11 cellular contexts compared by ENCODE assay signal in genomic region chrX:107935200-107935599, GRCh38. TPM values are rescaled to one million over a fixed set of nuclear protein-coding genes. Genes with fewer than 3 reads are reported as not detected.
DNase-seq lines count a peak whose midpoint lies in the region; ATAC-seq and TF ChIP-seq lines count a peak whose summit lies in the region.
"Had no signal": no experiment of that assay in that cellular context is flagged by ENCODE, and none has a peak within 500 bp of the region (broad histone marks: within the 10 kb centered on the region; RNA-seq: fewer than 3 reads in every experiment).

No MANE protein-coding gene starts in this region.

- H3K4me3 Mint-ChIP-seq in H9, result peak overlapping the region in 1 of 2 experiments; percentile 84; a peak in 2 of 5 replicates

- no peak overlapping the region for H2AFZ ChIP-seq in H9 (ENCODE audit: low read length)

- no CpG with 5 or more reads among the region's 7 CpGs for WGBS in H9 (ENCODE audit: extremely low coverage, insufficient read length, low lambda C conversion rate)

- no peak overlapping the region for H3K23ac ChIP-seq in H9 (ENCODE audit: insufficient read length, low read depth, low read length)

- H3T11ph ChIP-seq in H9 (ENCODE audit: low read length), result no peak overlapping the region

- no peak overlapping the region for H3K14ac ChIP-seq in H9 (ENCODE audit: insufficient read depth, low read length)

- no peak overlapping the region for H2BK12ac ChIP-seq in H9 (ENCODE audit: insufficient read length, low read depth, low read length)

- no peak overlapping the region for H3K56ac ChIP-seq in H9 (ENCODE audit: insufficient read length, low read depth, low read length)

- no peak overlapping the region for H4K91ac ChIP-seq in H9 (ENCODE audit: insufficient read length, low read depth, low read length)

- no peaks in the 10 kb centered on the region for H3K9me3 ChIP-seq in H9 (ENCODE audit: control insufficient read depth, low read depth, low read length)

- peak overlapping the region; percentile 66 for H3K4me2 ChIP-seq in H9 (ENCODE audit: insufficient read depth, insufficient read length, low read length)
- H3K4me2 ChIP-seq: KMS-11 had no signal

- no peaks in the 10 kb centered on the region for H3K27me3 ChIP-seq in H9 (ENCODE audit: insufficient read depth, low read length)

- H3K27ac Mint-ChIP-seq in H9, result no peak overlapping the region

- no peak overlapping the region for H4K5ac ChIP-seq in H9 (ENCODE audit: insufficient read length, low read depth, low read length)

- ATAC-seq in GM21825 (IDR thresholded peaks at IDR 0.05; ENCODE audit: unreplicated experiment), result no peak
- ATAC-seq in GM21423 (IDR thresholded peaks at IDR 0.05; ENCODE audit: unreplicated experiment), result no peak

- H3K27ac ChIP-seq in H9 (ENCODE audit: insufficient read length, low read depth, low read length), result no peak overlapping the region
- H3K27ac ChIP-seq: KMS-11, VCaP had no signal

- H3K9ac ChIP-seq in H9 (ENCODE audit: extremely low read depth, insufficient read length, low read length), result no peak overlapping the region
- H3K9ac ChIP-seq: KMS-11 had no signal

- H4K8ac ChIP-seq in H9 (replicated peaks; ENCODE audit: insufficient read length, low read depth, low read length), result no peak overlapping the region

- no peak overlapping the region for H3K4ac ChIP-seq in H9 (ENCODE audit: low read depth, low read length)

- no peaks in the 10 kb centered on the region for H3K23me2 ChIP-seq in H9 (ENCODE audit: insufficient read length, low read depth, low read length, poor library complexity, severe bottlenecking)

- no peak overlapping the region for H2BK5ac ChIP-seq in H9 (ENCODE audit: insufficient read length, low read length)

- H3K79me1 ChIP-seq in H9 (ENCODE audit: insufficient read depth, low read depth, low read length, poor library complexity, severe bottlenecking), result no peaks in the 10 kb centered on the region

- no peak overlapping the region for H2BK120ac ChIP-seq in H9 (ENCODE audit: low read depth, low read length, poor library complexity, severe bottlenecking)

- no peaks in the 10 kb centered on the region; the same call in 1 of the 2 replicates for H3K4me1 ChIP-seq in H9 (ENCODE audit: insufficient read depth, low read length)

- H2AK5ac ChIP-seq in H9 (ENCODE audit: insufficient read length, low read length), result no peak overlapping the region

- H2BK15ac ChIP-seq in H9 (ENCODE audit: low read depth, low read length), result no peak overlapping the region

- DNase-seq in H9 (no peak), RKO (ENCODE audit: low spot score) (peak; percentile 20), fibroblast of mammary gland (ENCODE audit: low read depth) (peak; percentile 79), putamen (ENCODE audit: low spot score) (peak; percentile 10), midbrain (lab: John Stamatoyannopoulos, UW) (no peak)
- no peak for DNase-seq in activated CD4-positive, alpha-beta T cell treated with anti-CD3 and anti-CD28 coated beads, Interleukin-2, amount 50 U/mL, for 48 hours
- DNase-seq: activated gamma-delta T cell had no signal

- TF ChIP-seq CTCF in H9 (conservative IDR thresholded peaks at IDR 0.05) (no peak), fibroblast of mammary gland (conservative IDR thresholded peaks at IDR 0.05; ENCODE audit: control insufficient read depth, insufficient read depth, low read depth, low read length) (no peak)

- peaks cover 2% of the 10 kb centered on the region for H3K27me3 Mint-ChIP-seq in H9 (ENCODE audit: low read depth)

- H3K4me3 ChIP-seq in fibroblast of mammary gland (ENCODE audit: control insufficient read depth, low read depth, low read length), result peak overlapping the region; percentile 45

- peaks cover 0 to 15% (median 6%) of the 10 kb centered on the region in 3 experiments; a peak in 4 of 7 replicates for H3K36me3 Mint-ChIP-seq in H9 (ENCODE audit: insufficient read depth in 1 of 3, low read depth in 3 of 3)

- H4K20me1 ChIP-seq in H9 (ENCODE audit: control insufficient read depth, insufficient read depth, insufficient read length), result no peaks in the 10 kb centered on the region

- H3K79me2 ChIP-seq in H9 (ENCODE audit: insufficient read depth, low read length), result no peaks in the 10 kb centered on the region

- peaks cover 0 to 28% of the 10 kb centered on the region in 2 experiments; a peak in 2 of 5 replicates for H3K9me3 Mint-ChIP-seq in H9

- peaks cover 5 to 15% of the 10 kb centered on the region in 2 experiments; a peak in 3 of 4 replicates for H3K4me1 Mint-ChIP-seq in H9

- no peak overlapping the region for H2BK20ac ChIP-seq in H9 (ENCODE audit: low read depth, low read length, poor library complexity, severe bottlenecking)

- H3K18ac ChIP-seq in H9 (ENCODE audit: insufficient read length, low read depth, low read length), result no peak overlapping the region

RNA-seq across cellular contexts. Expression of gene TEX13B, which starts 47.0 kb away (rescaled TPM):
- total RNA-seq in H9 (2021), result 0.18 and 0.42 TPM in 2 replicates

Comparison
In these comparisons a context has a peak if more than half of its experiments do, and no peak if none do; other contexts are left out.
1. DNase-seq: peak in RKO (single experiment), fibroblast of mammary gland (single experiment) and putamen (single experiment); none in H9 (single experiment), midbrain (single experiment) and activated CD4-positive, alpha-beta T cell treated with anti-CD3 and anti-CD28 coated beads, Interleukin-2, amount 50 U/mL, for 48 hours (0 of 2).